8 cellular contexts compared by ENCODE assay signal in genomic region chr22:38270091-38270972, GRCh38. TPM values are rescaled to one million over a fixed set of nuclear protein-coding genes. Genes with fewer than 3 reads are reported as not detected.
DNase-seq lines count a peak whose midpoint lies in the region; ATAC-seq and TF ChIP-seq lines count a peak whose summit lies in the region.

No MANE protein-coding gene starts in this region.

- peaks cover 21% of the 10 kb centered on the region for H3K4me1 Mint-ChIP-seq in endothelial cell (ENCODE audit: unreplicated experiment)

- TF ChIP-seq POLR2A in NB4 (IDR thresholded peaks at IDR 0.05; ENCODE audit: extremely low read depth, insufficient read length) (no peak), ovary (IDR thresholded peaks at IDR 0.05) (no peak)

- no peak overlapping the region; a peak in 1 of 20 replicates for H3K4me3 ChIP-seq in BLaER1 treated with 17β-estradiol and CSF1 and Interleukin-3, amounts not matched to agents 10 nM and 100 nM
- H3K4me3 ChIP-seq in NB4 (ENCODE audit: low read depth, low read length) (no peak overlapping the region), ovary (no peak overlapping the region)

- no peaks in the 10 kb centered on the region for H3K9me3 Mint-ChIP-seq in endothelial cell (ENCODE audit: unreplicated experiment)

- H3K27ac Mint-ChIP-seq in endothelial cell (ENCODE audit: unreplicated experiment), result no peak overlapping the region

- intact Hi-C loops in ovary (cut with DNase I), result loop anchor here in 1 of 4 donors (5.0 kb wide), 1 partner anchor 42 kb away; no protein-coding TSS in a partner anchor

- peaks cover 2% of the 10 kb centered on the region for H3K27me3 Mint-ChIP-seq in endothelial cell (ENCODE audit: unreplicated experiment)

- H3K36me3 ChIP-seq in BLaER1 treated with 17β-estradiol and CSF1 and Interleukin-3, amounts not matched to agents 10 nM and 100 nM, result peaks cover 0 to 15% (median under 1%) of the 10 kb centered on the region in 11 experiments; a peak in 5 of 22 replicates
- no peaks in the 10 kb centered on the region for H3K36me3 ChIP-seq in ovary

- DNase-seq in NB4 (ENCODE audit: low read depth), result peak; percentile 22
- no peak for DNase-seq in endothelial cell (ENCODE audit: low spot score)
- no peak for DNase-seq in ovary
- DNase-seq in NCI-H1417 treated with DMSO at 0.1 percent for 48 hours (lab: John Stamatoyannopoulos, UW), result no peak
- DNase-seq in NCI-H2196 (lab: John Stamatoyannopoulos, UW; ENCODE audit: unreplicated experiment), result no peak
- no peak for DNase-seq in NCI-H146 (lab: John Stamatoyannopoulos, UW)

- H3K4me2 ChIP-seq in BLaER1 treated with 17β-estradiol and CSF1 and Interleukin-3, amounts not matched to agents 10 nM and 100 nM, result peak overlapping the region; percentile 89 to 100 (median 98)

- H3K27me3 ChIP-seq in BLaER1 treated with 17β-estradiol and CSF1 and Interleukin-3, amounts not matched to agents 10 nM and 100 nM, result no peaks in the 10 kb centered on the region
- no peaks in the 10 kb centered on the region for H3K27me3 ChIP-seq in ovary

- WGBS in ovary, 3 donors, result 44 to 49% (median 44%) methylated on average over 13 of the region's 13 CpGs

- peaks cover 67 to 78% (median 76%) of the 10 kb centered on the region in 10 experiments for H3K4me1 ChIP-seq in BLaER1 treated with 17β-estradiol and CSF1 and Interleukin-3, amounts not matched to agents 10 nM and 100 nM
- peaks cover 15% of the 10 kb centered on the region for H3K4me1 ChIP-seq in ovary (ENCODE audit: insufficient read depth)

- H4K20me1 ChIP-seq in BLaER1 treated with 17β-estradiol and CSF1 and Interleukin-3, amounts not matched to agents 10 nM and 100 nM, result peaks cover 11 to 47% (median 31%) of the 10 kb centered on the region in 11 experiments; a peak in 19 of 22 replicates

- H3K9me3 ChIP-seq in BLaER1 treated with 17β-estradiol and CSF1 and Interleukin-3, amounts not matched to agents 10 nM and 100 nM (replicated peaks in 1 of 11), result no peaks in the 10 kb centered on the region
- no peaks in the 10 kb centered on the region for H3K9me3 ChIP-seq in ovary

- no peak for ATAC-seq in HG03196 (IDR thresholded peaks at IDR 0.05; ENCODE audit: unreplicated experiment)

- peak overlapping the region in 6 of 11 experiments; percentile 1 to 54 (median 20); a peak in 7 of 22 replicates for H3K27ac ChIP-seq in BLaER1 treated with 17β-estradiol and CSF1 and Interleukin-3, amounts not matched to agents 10 nM and 100 nM
- H3K27ac ChIP-seq in ovary, result peak overlapping the region; percentile 5 to 65

- peaks cover 10% of the 10 kb centered on the region for H3K36me3 Mint-ChIP-seq in endothelial cell (ENCODE audit: low read depth, unreplicated experiment)

- no peak for TF ChIP-seq EP300 in ovary (IDR thresholded peaks at IDR 0.05)

- TF ChIP-seq CTCF in NB4 (IDR thresholded peaks at IDR 0.05; ENCODE audit: low read depth, low read length) (no peak), endothelial cell (IDR thresholded peaks at IDR 0.05; ENCODE audit: unreplicated experiment) (no peak), ovary (IDR thresholded peaks at IDR 0.05) (no peak)

- peak overlapping the region; percentile 42 for H3K4me3 Mint-ChIP-seq in endothelial cell (ENCODE audit: unreplicated experiment)

- peak overlapping the region; percentile 27 to 95 (median 85); a peak in 21 of 22 replicates for H3K9ac ChIP-seq in BLaER1 treated with 17β-estradiol and CSF1 and Interleukin-3, amounts not matched to agents 10 nM and 100 nM

RNA-seq across cellular contexts. Expression of gene TMEM184B, which starts 2.5 kb away (rescaled TPM):
- total RNA-seq in endothelial cell (ENCODE audit: unreplicated experiment) (59.8 TPM), ovary (10 to 100 TPM; 24.9 to 48.3 (median 38.6) TPM)
- polyA plus RNA-seq in ovary, result 10 to 100 TPM; 15.3 to 30.3 TPM

RNA-seq across cellular contexts. Expression of gene CSNK1E, which starts 46.9 kb away (rescaled TPM):
- total RNA-seq in endothelial cell (ENCODE audit: unreplicated experiment), result 144 TPM
- 100 to 1,000 TPM in 5 of 7 donors, 10 to 100 TPM in 2; 73.2 to 161 (median 105) TPM for total RNA-seq in ovary
- polyA plus RNA-seq in ovary, result 100 to 1,000 TPM in 1 of 2 donors, 10 to 100 TPM in 1; 61.4 to 135 TPM
